1 cellular context compared by ENCODE assay signal in the genomic region with DNA sequence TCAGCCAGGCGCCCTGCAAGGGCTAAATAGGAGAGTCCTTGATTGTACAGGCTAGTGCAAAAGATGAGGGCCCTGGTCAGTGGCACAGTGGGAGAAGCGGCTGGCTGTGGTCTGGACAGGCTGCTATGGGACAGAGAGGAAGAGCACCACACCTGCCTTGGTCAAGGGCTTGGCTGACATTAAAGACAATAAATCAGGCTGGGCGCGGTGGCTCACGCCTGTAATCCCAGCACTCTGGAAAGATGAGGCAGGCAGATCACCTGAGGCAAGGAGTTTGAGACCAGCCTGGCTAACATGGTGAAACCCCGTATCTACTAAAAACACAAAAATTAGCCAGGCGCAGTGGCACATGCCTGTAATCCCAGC.
TF ChIP-seq lines count a peak whose summit lies in the region.

No MANE protein-coding gene starts in this region.

TF ChIP-seq in HepG2, 621 proteins besides CTCF, POLR2A, EP300 and RAD21:
- TF ChIP-seq, protein P1, sequence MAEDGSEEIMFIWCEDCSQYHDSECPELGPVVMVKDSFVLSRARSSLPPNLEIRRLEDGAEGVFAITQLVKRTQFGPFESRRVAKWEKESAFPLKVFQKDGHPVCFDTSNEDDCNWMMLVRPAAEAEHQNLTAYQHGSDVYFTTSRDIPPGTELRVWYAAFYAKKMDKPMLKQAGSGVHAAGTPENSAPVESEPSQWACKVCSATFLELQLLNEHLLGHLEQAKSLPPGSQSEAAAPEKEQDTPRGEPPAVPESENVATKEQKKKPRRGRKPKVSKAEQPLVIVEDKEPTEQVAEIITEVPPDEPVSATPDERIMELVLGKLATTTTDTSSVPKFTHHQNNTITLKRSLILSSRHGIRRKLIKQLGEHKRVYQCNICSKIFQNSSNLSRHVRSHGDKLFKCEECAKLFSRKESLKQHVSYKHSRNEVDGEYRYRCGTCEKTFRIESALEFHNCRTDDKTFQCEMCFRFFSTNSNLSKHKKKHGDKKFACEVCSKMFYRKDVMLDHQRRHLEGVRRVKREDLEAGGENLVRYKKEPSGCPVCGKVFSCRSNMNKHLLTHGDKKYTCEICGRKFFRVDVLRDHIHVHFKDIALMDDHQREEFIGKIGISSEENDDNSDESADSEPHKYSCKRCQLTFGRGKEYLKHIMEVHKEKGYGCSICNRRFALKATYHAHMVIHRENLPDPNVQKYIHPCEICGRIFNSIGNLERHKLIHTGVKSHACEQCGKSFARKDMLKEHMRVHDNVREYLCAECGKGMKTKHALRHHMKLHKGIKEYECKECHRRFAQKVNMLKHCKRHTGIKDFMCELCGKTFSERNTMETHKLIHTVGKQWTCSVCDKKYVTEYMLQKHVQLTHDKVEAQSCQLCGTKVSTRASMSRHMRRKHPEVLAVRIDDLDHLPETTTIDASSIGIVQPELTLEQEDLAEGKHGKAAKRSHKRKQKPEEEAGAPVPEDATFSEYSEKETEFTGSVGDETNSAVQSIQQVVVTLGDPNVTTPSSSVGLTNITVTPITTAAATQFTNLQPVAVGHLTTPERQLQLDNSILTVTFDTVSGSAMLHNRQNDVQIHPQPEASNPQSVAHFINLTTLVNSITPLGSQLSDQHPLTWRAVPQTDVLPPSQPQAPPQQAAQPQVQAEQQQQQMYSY (CRISPR knock-in tag; IDR thresholded peaks at IDR 0.05) = no peak
- no peak for TF ChIP-seq DNMT1 (CRISPR knock-in tag; IDR thresholded peaks at IDR 0.05)
- TF ChIP-seq SYNCRIP (IDR thresholded peaks at IDR 0.05; ENCODE audit: insufficient read depth, low read depth, low read length) = no peak
- TF ChIP-seq, protein P2, sequence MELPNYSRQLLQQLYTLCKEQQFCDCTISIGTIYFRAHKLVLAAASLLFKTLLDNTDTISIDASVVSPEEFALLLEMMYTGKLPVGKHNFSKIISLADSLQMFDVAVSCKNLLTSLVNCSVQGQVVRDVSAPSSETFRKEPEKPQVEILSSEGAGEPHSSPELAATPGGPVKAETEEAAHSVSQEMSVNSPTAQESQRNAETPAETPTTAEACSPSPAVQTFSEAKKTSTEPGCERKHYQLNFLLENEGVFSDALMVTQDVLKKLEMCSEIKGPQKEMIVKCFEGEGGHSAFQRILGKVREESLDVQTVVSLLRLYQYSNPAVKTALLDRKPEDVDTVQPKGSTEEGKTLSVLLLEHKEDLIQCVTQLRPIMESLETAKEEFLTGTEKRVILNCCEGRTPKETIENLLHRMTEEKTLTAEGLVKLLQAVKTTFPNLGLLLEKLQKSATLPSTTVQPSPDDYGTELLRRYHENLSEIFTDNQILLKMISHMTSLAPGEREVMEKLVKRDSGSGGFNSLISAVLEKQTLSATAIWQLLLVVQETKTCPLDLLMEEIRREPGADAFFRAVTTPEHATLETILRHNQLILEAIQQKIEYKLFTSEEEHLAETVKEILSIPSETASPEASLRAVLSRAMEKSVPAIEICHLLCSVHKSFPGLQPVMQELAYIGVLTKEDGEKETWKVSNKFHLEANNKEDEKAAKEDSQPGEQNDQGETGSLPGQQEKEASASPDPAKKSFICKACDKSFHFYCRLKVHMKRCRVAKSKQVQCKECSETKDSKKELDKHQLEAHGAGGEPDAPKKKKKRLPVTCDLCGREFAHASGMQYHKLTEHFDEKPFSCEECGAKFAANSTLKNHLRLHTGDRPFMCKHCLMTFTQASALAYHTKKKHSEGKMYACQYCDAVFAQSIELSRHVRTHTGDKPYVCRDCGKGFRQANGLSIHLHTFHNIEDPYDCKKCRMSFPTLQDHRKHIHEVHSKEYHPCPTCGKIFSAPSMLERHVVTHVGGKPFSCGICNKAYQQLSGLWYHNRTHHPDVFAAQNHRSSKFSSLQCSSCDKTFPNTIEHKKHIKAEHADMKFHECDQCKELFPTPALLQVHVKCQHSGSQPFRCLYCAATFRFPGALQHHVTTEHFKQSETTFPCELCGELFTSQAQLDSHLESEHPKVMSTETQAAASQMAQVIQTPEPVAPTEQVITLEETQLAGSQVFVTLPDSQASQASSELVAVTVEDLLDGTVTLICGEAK (IDR thresholded peaks at IDR 0.05) = no peak
- TF ChIP-seq, protein P2 (CRISPR knock-in tag; IDR thresholded peaks at IDR 0.05) = no peak
- TF ChIP-seq, protein P3, sequence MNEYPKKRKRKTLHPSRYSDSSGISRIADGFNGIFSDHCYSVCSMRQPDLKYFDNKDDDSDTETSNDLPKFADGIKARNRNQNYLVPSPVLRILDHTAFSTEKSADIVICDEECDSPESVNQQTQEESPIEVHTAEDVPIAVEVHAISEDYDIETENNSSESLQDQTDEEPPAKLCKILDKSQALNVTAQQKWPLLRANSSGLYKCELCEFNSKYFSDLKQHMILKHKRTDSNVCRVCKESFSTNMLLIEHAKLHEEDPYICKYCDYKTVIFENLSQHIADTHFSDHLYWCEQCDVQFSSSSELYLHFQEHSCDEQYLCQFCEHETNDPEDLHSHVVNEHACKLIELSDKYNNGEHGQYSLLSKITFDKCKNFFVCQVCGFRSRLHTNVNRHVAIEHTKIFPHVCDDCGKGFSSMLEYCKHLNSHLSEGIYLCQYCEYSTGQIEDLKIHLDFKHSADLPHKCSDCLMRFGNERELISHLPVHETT (CRISPR knock-in tag; conservative IDR thresholded peaks at IDR 0.05) = no peak
- TF ChIP-seq NFYB (CRISPR knock-in tag; IDR thresholded peaks at IDR 0.05) = no peak
- TF ChIP-seq NFIB (CRISPR knock-in tag; IDR thresholded peaks at IDR 0.05; ENCODE audit: borderline replicate concordance) = no peak
- no peak for TF ChIP-seq ZNF550 (CRISPR knock-in tag; IDR thresholded peaks at IDR 0.05; ENCODE audit: borderline replicate concordance)
- TF ChIP-seq SIN3B (IDR thresholded peaks at IDR 0.05; ENCODE audit: low read length) = no peak
- no peak for TF ChIP-seq TBL1XR1 (IDR thresholded peaks at IDR 0.05; ENCODE audit: borderline replicate concordance, low read length, partially characterized antibody)
- TF ChIP-seq, protein P4, sequence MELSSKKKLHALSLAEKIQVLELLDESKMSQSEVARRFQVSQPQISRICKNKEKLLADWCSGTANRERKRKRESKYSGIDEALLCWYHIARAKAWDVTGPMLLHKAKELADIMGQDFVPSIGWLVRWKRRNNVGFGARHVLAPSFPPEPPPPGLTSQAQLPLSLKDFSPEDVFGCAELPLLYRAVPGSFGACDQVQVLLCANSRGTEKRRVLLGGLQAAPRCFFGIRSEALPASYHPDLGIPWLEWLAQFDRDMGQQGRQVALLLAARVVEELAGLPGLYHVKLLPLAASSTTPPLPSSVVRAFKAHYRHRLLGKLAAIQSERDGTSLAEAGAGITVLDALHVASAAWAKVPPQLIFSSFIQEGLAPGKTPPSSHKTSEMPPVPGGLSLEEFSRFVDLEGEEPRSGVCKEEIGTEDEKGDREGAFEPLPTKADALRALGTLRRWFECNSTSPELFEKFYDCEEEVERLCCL (CRISPR knock-in tag; IDR thresholded peaks at IDR 0.05; ENCODE audit: borderline replicate concordance) = no peak
- TF ChIP-seq, protein P5, sequence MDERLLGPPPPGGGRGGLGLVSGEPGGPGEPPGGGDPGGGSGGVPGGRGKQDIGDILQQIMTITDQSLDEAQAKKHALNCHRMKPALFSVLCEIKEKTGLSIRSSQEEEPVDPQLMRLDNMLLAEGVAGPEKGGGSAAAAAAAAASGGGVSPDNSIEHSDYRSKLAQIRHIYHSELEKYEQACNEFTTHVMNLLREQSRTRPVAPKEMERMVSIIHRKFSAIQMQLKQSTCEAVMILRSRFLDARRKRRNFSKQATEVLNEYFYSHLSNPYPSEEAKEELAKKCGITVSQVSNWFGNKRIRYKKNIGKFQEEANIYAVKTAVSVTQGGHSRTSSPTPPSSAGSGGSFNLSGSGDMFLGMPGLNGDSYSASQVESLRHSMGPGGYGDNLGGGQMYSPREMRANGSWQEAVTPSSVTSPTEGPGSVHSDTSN (CRISPR knock-in tag; IDR thresholded peaks at IDR 0.05) = no peak
- TF ChIP-seq ZNF790 (CRISPR knock-in tag; IDR thresholded peaks at IDR 0.05; ENCODE audit: borderline replicate concordance) = no peak
- TF ChIP-seq ISX (CRISPR knock-in tag; conservative IDR thresholded peaks at IDR 0.05) = no peak
- TF ChIP-seq, protein P6, sequence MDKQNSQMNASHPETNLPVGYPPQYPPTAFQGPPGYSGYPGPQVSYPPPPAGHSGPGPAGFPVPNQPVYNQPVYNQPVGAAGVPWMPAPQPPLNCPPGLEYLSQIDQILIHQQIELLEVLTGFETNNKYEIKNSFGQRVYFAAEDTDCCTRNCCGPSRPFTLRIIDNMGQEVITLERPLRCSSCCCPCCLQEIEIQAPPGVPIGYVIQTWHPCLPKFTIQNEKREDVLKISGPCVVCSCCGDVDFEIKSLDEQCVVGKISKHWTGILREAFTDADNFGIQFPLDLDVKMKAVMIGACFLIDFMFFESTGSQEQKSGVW (CRISPR knock-in tag; IDR thresholded peaks at IDR 0.05; ENCODE audit: borderline replicate concordance) = no peak
- no peak for TF ChIP-seq THYN1 (CRISPR knock-in tag; IDR thresholded peaks at IDR 0.05; ENCODE audit: borderline replicate concordance, low read depth)
- no peak for TF ChIP-seq CBX1 (IDR thresholded peaks at IDR 0.05; ENCODE audit: low read depth)
